8 cellular contexts compared by ENCODE assay signal in the genomic region with DNA sequence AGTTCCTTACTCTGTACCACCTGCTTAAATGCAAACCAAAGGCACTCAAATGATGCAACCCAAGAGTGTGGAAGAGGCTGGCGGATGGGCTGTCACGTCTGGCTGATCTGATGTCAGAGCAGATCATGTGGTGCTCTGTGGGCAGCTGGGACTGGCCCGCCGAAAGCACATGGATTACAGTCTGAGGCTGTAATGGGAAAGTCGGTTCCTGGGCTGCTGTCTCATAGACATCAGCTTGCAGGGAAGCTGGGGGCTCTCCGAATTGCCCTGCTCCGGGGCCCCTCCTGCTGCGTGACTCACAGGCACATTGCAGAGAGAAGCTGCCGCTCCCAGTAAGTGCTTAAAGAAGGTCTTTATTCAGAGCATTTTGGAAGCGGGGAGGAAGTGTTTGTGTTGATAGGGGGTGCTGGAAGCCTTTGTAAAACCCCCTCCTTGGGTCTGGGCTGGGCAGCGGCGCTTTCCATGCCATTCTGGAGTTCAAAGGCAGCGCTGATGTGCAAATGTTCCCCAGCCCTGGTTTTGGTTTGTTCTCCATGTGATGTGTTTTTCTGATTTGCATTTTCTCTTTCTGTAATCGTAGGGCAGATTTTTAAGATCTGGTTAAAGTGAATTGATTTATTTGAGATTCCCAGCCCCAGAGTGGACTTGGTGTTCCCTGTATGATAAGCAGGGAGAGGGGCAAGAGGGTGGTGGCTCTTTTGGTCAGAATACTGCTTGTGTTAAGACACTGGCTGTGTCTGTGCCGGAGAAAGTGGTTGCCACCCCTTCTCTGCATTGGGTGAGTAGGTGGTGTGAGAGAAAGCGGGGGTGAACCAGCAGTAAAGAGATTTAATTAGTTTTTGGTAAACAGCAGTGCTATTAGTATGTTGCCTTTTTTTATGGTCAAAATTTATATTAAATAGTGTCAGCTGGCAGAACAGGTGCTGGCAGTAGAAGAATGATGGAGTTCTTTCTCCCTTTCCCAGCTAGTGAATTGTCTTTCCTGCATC.
DNase-seq lines count a peak whose midpoint lies in the region; ATAC-seq and TF ChIP-seq lines count a peak whose summit lies in the region.

No MANE protein-coding gene starts in this region.

- 5 to 6% methylated on average over 16 of the region's 16 CpGs for WGBS in esophagus, 2 donors

- peak overlapping the region; percentile 71 for H3K27ac Mint-ChIP-seq in WTC11

- H3K4me1 Mint-ChIP-seq in WTC11 = peaks cover 21% of the 10 kb centered on the region

- H3K27ac ChIP-seq in esophagus (ENCODE audit: low read depth in 2 of 2, low read length in 1 of 2) (no peak overlapping the region), subcutaneous abdominal adipose tissue (ENCODE audit: low read depth, low read length) (peak overlapping the region; percentile 66)

- H3K4me3 Mint-ChIP-seq in WTC11 = peak overlapping the region; percentile 58

- H3K9me3 Mint-ChIP-seq in WTC11 = peaks cover 8% of the 10 kb centered on the region

- H3K27me3 ChIP-seq in esophagus (ENCODE audit: control insufficient read depth in 1 of 2, insufficient read depth in 2 of 2, low read length in 2 of 2) = no peaks in the 10 kb centered on the region
- H3K27me3 ChIP-seq in subcutaneous abdominal adipose tissue (ENCODE audit: control insufficient read depth in 5 of 5, insufficient read depth in 4 of 5, low read length in 5 of 5) = no peaks in the 10 kb centered on the region

- H3K36me3 ChIP-seq in esophagus (ENCODE audit: control insufficient read depth in 2 of 2, insufficient read depth in 2 of 2, low read length in 1 of 2) (no peaks in the 10 kb centered on the region), subcutaneous abdominal adipose tissue (ENCODE audit: control insufficient read depth in 5 of 5, insufficient read depth in 5 of 5, low read length in 5 of 5) (no peaks in the 10 kb centered on the region)

- peak overlapping the region; percentile 12 to 78 (median 42) for H3K9ac ChIP-seq in subcutaneous abdominal adipose tissue (ENCODE audit: low read length in 5 of 5)

- CTCF ChIA-PET in WTC11 (lab: Charles Lee) = interaction anchor here (0.9 to 1.7 kb wide), 4 partner anchors 53 to 133 kb away, joined by 3 to 13 read pairs (median 6); no protein-coding TSS in a partner anchor

- H3K27me3 Mint-ChIP-seq in WTC11 (ENCODE audit: low read depth) = no peaks in the 10 kb centered on the region

- ATAC-seq in GM18861 (IDR thresholded peaks at IDR 0.05; ENCODE audit: unreplicated experiment) = peak; percentile 95
- ATAC-seq in HG02981 (IDR thresholded peaks at IDR 0.05; ENCODE audit: unreplicated experiment) = peak; percentile 95
- ATAC-seq in WTC11 = peak; percentile 96

- POLR2A ChIA-PET in WTC11 (lab: Charles Lee) = interaction anchor here (1.1 to 1.6 kb wide), 4 partner anchors 22 to 100 kb away, joined by 3 read pairs; no protein-coding TSS in a partner anchor

- no peak for TF ChIP-seq CTCF in WTC11 (IDR thresholded peaks at IDR 0.05)

- H3K4me3 ChIP-seq in esophagus (ENCODE audit: low read depth in 1 of 2, low read length in 2 of 2) = peak overlapping the region; percentile 1 to 40
- peak overlapping the region; percentile 59 to 90 (median 63) for H3K4me3 ChIP-seq in subcutaneous abdominal adipose tissue (ENCODE audit: low read depth in 1 of 5, low read length in 5 of 5)

- DNase-seq in Ammon's horn (ENCODE audit: low spot score) (peak; percentile 96), NCI-H2107 treated with DMSO at 0.1 percent for 48 hours (lab: John Stamatoyannopoulos, UW; ENCODE audit: unreplicated experiment) (peak; percentile 13), WTC11 (ENCODE audit: low spot score) (peak; percentile 81), mucosa of gallbladder (ENCODE audit: low spot score) (peak; percentile 16)

- H3K4me1 ChIP-seq in esophagus (ENCODE audit: control insufficient read depth in 2 of 2, insufficient read depth in 2 of 2, low read length in 1 of 2) (no peaks in the 10 kb centered on the region), subcutaneous abdominal adipose tissue (ENCODE audit: control insufficient read depth in 5 of 5, insufficient read depth in 5 of 5, low read length in 5 of 5) (peaks cover 0 to 15% (median 14%) of the 10 kb centered on the region in 5 donors)

- H3K9me3 ChIP-seq in esophagus (ENCODE audit: control insufficient read depth in 2 of 2, insufficient read depth in 1 of 2, low read depth in 1 of 2, low read length in 1 of 2) = no peaks in the 10 kb centered on the region
- H3K9me3 ChIP-seq in subcutaneous abdominal adipose tissue (ENCODE audit: control insufficient read depth in 5 of 5, low read length in 5 of 5) = no peaks in the 10 kb centered on the region

- H3K36me3 Mint-ChIP-seq in WTC11 = peaks cover 9% of the 10 kb centered on the region

TF ChIP-seq in WTC11, 78 proteins besides CTCF, POLR2A, EP300 and RAD21 (continues in another document):
- TF ChIP-seq, protein P1, sequence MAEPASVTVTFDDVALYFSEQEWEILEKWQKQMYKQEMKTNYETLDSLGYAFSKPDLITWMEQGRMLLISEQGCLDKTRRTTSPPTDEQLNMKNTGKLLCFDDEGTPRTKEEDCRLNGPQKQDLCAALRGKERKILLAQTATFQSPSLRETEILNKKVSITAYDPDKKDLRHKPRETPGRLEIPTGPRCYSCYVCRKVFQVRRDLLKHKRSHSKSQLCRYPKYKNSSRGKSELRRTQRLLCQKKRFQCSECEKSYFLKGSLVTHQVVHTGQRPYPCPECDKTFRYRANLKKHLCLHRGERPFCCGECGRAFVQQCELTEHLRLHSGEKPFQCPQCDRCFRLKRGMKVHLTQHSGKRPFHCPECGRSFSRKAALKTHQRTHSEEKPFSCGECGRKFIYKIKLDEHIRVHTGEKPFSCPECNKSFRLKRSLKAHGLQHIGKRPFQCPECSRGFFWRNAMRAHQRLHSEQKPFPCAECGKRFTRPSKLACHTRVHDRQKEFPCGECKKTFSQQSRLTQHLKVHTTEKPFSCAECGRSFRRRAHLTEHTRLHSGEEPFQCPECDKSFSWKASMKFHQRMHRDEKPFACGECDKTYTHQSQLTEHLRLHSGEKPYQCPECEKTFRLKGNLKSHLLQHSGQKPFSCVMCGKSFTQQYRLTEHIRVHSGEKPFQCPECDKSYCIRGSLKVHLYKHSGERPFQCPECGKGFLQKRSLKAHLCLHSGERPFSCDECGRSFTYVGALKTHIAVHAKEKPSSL (CRISPR knock-in tag; conservative IDR thresholded peaks at IDR 0.05) = no peak
- TF ChIP-seq, protein P2, sequence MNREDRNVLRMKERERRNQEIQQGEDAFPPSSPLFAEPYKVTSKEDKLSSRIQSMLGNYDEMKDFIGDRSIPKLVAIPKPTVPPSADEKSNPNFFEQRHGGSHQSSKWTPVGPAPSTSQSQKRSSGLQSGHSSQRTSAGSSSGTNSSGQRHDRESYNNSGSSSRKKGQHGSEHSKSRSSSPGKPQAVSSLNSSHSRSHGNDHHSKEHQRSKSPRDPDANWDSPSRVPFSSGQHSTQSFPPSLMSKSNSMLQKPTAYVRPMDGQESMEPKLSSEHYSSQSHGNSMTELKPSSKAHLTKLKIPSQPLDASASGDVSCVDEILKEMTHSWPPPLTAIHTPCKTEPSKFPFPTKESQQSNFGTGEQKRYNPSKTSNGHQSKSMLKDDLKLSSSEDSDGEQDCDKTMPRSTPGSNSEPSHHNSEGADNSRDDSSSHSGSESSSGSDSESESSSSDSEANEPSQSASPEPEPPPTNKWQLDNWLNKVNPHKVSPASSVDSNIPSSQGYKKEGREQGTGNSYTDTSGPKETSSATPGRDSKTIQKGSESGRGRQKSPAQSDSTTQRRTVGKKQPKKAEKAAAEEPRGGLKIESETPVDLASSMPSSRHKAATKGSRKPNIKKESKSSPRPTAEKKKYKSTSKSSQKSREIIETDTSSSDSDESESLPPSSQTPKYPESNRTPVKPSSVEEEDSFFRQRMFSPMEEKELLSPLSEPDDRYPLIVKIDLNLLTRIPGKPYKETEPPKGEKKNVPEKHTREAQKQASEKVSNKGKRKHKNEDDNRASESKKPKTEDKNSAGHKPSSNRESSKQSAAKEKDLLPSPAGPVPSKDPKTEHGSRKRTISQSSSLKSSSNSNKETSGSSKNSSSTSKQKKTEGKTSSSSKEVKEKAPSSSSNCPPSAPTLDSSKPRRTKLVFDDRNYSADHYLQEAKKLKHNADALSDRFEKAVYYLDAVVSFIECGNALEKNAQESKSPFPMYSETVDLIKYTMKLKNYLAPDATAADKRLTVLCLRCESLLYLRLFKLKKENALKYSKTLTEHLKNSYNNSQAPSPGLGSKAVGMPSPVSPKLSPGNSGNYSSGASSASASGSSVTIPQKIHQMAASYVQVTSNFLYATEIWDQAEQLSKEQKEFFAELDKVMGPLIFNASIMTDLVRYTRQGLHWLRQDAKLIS (CRISPR knock-in tag; IDR thresholded peaks at IDR 0.05; ENCODE audit: borderline replicate concordance) = 0 out of 2 replicates have a peak, but pooled peaks have one; percentile 63
- no peak for TF ChIP-seq SOX15 (CRISPR knock-in tag; IDR thresholded peaks at IDR 0.05)
- no peak for TF ChIP-seq FOXP1 (CRISPR knock-in tag; IDR thresholded peaks at IDR 0.05; ENCODE audit: borderline replicate concordance)
- no peak for TF ChIP-seq SMAD3 (CRISPR knock-in tag; IDR thresholded peaks at IDR 0.05; ENCODE audit: borderline replicate concordance)
- no peak for TF ChIP-seq ZNF416 (CRISPR knock-in tag; IDR thresholded peaks at IDR 0.05)
- TF ChIP-seq ZNF121 (CRISPR knock-in tag; IDR thresholded peaks at IDR 0.05) = no peak
- no peak for TF ChIP-seq FOXJ3 (CRISPR knock-in tag; IDR thresholded peaks at IDR 0.05; ENCODE audit: borderline replicate concordance)
- TF ChIP-seq, protein P3, sequence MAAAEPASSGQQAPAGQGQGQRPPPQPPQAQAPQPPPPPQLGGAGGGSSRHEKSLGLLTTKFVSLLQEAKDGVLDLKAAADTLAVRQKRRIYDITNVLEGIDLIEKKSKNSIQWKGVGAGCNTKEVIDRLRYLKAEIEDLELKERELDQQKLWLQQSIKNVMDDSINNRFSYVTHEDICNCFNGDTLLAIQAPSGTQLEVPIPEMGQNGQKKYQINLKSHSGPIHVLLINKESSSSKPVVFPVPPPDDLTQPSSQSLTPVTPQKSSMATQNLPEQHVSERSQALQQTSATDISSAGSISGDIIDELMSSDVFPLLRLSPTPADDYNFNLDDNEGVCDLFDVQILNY (CRISPR knock-in tag; IDR thresholded peaks at IDR 0.05) = no peak

Comparison
In these comparisons a context has a peak if more than half of its experiments do, and no peak if none do; other contexts are left out.
1. DNase-seq: peak in every context shown above with its lines; median percentile 96 in Ammon's horn; 81 in WTC11; 16 in mucosa of gallbladder; 13 in NCI-H2107 treated with DMSO at 0.1 percent for 48 hours.